ENCODE assay signal across 14 cellular contexts in the genomic region with DNA sequence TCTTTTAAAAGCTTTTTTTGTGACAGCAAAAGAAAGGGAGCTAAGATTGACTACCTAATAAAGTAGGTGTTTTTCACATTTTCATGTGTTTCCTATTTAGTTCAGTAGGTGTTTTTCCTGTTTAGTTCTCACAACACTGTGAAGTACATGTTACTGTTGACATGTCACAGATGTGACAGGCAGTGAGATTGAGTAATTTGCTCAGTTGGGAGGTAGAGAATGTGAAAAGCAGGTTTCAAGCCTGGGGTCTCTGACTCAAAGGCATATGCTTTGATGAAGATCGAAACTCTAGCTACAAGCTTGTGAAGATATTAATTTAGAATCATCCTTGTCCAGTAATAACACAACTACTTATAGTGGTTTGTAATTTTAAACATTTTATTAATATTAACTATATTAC. TPM values are rescaled to one million over a fixed set of nuclear protein-coding genes. Genes with fewer than 3 reads are reported as not detected.
DNase-seq lines count a peak whose midpoint lies in the region; ATAC-seq and TF ChIP-seq lines count a peak whose summit lies in the region.
"Had no signal": no experiment of that assay in that cellular context is flagged by ENCODE, and none has a peak within 500 bp of the region (broad histone marks: within the 10 kb centered on the region; RNA-seq: fewer than 3 reads in every experiment).

No MANE protein-coding gene starts in this region.

- no peaks in the 10 kb centered on the region for H3K27me3 ChIP-seq in colonic mucosa

- TF ChIP-seq CTCF in colonic mucosa (IDR thresholded peaks at IDR 0.05), result no peak

- H3K36me3 ChIP-seq in colonic mucosa, result no peaks in the 10 kb centered on the region
- H3K36me3 ChIP-seq: HAP-1 had no signal

- H3K9ac ChIP-seq in colonic mucosa (ENCODE audit: low read depth in 2 of 2, low read length in 2 of 2), result no peak overlapping the region
- H3K9ac ChIP-seq: parathyroid adenoma had no signal

- H3K4me1 ChIP-seq in colonic mucosa, result no peaks in the 10 kb centered on the region
- H3K4me1 ChIP-seq: parathyroid adenoma had no signal

- ATAC-seq in GM18520 (IDR thresholded peaks at IDR 0.05; ENCODE audit: unreplicated experiment) (peak; percentile 86), GM21447 (IDR thresholded peaks at IDR 0.05; ENCODE audit: unreplicated experiment) (peak; percentile 51), HG02973 (IDR thresholded peaks at IDR 0.05; ENCODE audit: unreplicated experiment) (peak; percentile 65), HG03571 (IDR thresholded peaks at IDR 0.05; ENCODE audit: unreplicated experiment) (peak; percentile 78)
- ATAC-seq: PC-3 had no signal

- intact Hi-C loops in colonic mucosa (cut with DNase I), result no loop called here

- H3K4me3 ChIP-seq in colonic mucosa, result no peak overlapping the region
- H3K4me3 ChIP-seq: HAP-1 had no signal

- DNase-seq in colonic mucosa (no peak), NCI-H526 treated with DMSO at 0.1 percent for 48 hours (lab: John Stamatoyannopoulos, UW) (no peak), pons (ENCODE audit: low spot score) (no peak), NCI-H1105 treated with DMSO at 0.1 percent for 48 hours (lab: John Stamatoyannopoulos, UW) (no peak)
- DNase-seq: activated CD4-positive, alpha-beta T cell treated with anti-CD3 and anti-CD28 coated beads, Interleukin-2, amount 10 ng/mL, durations not matched to agents 24 days and 14 days; C1 segment of cervical spinal cord; KG1; PC-3 had no signal

- no peaks in the 10 kb centered on the region for H3K9me3 ChIP-seq in colonic mucosa
- H3K9me3 ChIP-seq: HAP-1 had no signal

- H3K27ac ChIP-seq in colonic mucosa, result no peak overlapping the region
- H3K27ac ChIP-seq: parathyroid adenoma had no signal

RNA-seq across cellular contexts. Expression of gene SLX4IP, which starts 43.1 kb away (rescaled TPM):
- total RNA-seq in colonic mucosa, result 1 to 10 TPM; 5.0 to 8.8 TPM

RNA-seq across cellular contexts. Expression of gene MKKS, which starts 44.2 kb away (rescaled TPM):
- total RNA-seq in colonic mucosa, result 10 to 100 TPM; 22.6 to 24.9 TPM
